ENCODE assay signal across 1 cellular context in the genomic region with DNA sequence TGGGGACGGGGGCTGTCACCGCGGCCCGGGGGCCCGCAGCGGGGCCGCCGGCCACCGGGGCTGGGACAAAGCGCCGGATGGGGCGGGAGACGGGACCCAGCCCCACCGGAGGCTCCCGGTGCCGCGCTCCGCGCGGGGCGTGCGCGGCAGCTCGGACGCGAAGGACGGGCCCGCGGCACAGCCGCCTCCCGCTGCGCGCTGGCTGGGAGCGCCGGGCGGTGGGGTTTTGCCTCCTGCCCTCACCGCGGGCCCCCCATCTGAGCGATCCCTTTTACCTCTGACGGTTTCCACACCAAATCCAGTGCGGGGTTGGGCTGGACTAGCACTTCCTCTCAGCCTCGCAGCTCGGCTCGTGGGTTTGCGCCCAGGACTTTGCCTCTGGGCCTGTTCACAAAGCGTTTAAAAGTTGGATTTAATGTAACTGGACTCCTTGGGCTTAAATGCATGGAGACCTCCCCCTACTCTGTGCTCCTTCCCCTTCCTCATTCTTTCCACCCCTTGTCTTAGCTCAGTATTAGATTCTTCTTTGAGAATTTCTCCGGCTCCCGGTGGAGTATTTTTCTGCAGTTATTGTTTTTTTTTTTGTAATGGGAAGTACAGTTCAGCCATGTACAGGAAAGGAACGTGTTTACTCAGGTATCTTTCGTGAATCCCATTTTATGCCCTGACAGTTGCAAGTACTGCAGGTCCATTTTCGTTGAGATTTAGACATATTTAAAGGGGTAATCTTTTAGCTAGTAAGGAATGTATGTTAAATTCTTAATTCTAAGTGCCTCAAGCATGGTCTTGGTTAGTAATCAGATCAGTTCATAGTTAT.
TF ChIP-seq lines count a peak whose summit lies in the region.

No MANE protein-coding gene starts in this region.

TF ChIP-seq in HEK293, 187 proteins besides CTCF, POLR2A, EP300 and RAD21 (continued from another document and continues in another):
- TF ChIP-seq ZNF596 (tag by site-specific recombination; IDR thresholded peaks at IDR 0.05), result no peak
- TF ChIP-seq SALL2 (tag by site-specific recombination; IDR thresholded peaks at IDR 0.05; ENCODE audit: borderline replicate concordance), result no peak
- TF ChIP-seq, protein P1, sequence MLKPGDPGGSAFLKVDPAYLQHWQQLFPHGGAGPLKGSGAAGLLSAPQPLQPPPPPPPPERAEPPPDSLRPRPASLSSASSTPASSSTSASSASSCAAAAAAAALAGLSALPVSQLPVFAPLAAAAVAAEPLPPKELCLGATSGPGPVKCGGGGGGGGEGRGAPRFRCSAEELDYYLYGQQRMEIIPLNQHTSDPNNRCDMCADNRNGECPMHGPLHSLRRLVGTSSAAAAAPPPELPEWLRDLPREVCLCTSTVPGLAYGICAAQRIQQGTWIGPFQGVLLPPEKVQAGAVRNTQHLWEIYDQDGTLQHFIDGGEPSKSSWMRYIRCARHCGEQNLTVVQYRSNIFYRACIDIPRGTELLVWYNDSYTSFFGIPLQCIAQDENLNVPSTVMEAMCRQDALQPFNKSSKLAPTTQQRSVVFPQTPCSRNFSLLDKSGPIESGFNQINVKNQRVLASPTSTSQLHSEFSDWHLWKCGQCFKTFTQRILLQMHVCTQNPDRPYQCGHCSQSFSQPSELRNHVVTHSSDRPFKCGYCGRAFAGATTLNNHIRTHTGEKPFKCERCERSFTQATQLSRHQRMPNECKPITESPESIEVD (tag by site-specific recombination; IDR thresholded peaks at IDR 0.05), result no peak
- TF ChIP-seq ZNF324 (tag by site-specific recombination; IDR thresholded peaks at IDR 0.05), result peak; percentile 31; the same call in 1 of the 2 replicates
- TF ChIP-seq, protein P2, sequence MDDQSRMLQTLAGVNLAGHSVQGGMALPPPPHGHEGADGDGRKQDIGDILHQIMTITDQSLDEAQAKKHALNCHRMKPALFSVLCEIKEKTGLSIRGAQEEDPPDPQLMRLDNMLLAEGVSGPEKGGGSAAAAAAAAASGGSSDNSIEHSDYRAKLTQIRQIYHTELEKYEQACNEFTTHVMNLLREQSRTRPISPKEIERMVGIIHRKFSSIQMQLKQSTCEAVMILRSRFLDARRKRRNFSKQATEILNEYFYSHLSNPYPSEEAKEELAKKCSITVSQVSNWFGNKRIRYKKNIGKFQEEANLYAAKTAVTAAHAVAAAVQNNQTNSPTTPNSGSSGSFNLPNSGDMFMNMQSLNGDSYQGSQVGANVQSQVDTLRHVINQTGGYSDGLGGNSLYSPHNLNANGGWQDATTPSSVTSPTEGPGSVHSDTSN (CRISPR knock-in tag; IDR thresholded peaks at IDR 0.05), result no peak
- no peak for TF ChIP-seq ZNF175 (tag by site-specific recombination; IDR thresholded peaks at IDR 0.05)
- TF ChIP-seq ZSCAN30 (tag by site-specific recombination; IDR thresholded peaks at IDR 0.05), result no peak
- no peak for TF ChIP-seq ZNF792 (tag by site-specific recombination; IDR thresholded peaks at IDR 0.05)
- 0 out of 2 replicates have a peak, but pooled peaks have one; percentile 17 for TF ChIP-seq ZNF2 (tag by site-specific recombination; IDR thresholded peaks at IDR 0.05)
- no peak for TF ChIP-seq YY2 (tag by site-specific recombination; IDR thresholded peaks at IDR 0.05)
- TF ChIP-seq, protein P3, sequence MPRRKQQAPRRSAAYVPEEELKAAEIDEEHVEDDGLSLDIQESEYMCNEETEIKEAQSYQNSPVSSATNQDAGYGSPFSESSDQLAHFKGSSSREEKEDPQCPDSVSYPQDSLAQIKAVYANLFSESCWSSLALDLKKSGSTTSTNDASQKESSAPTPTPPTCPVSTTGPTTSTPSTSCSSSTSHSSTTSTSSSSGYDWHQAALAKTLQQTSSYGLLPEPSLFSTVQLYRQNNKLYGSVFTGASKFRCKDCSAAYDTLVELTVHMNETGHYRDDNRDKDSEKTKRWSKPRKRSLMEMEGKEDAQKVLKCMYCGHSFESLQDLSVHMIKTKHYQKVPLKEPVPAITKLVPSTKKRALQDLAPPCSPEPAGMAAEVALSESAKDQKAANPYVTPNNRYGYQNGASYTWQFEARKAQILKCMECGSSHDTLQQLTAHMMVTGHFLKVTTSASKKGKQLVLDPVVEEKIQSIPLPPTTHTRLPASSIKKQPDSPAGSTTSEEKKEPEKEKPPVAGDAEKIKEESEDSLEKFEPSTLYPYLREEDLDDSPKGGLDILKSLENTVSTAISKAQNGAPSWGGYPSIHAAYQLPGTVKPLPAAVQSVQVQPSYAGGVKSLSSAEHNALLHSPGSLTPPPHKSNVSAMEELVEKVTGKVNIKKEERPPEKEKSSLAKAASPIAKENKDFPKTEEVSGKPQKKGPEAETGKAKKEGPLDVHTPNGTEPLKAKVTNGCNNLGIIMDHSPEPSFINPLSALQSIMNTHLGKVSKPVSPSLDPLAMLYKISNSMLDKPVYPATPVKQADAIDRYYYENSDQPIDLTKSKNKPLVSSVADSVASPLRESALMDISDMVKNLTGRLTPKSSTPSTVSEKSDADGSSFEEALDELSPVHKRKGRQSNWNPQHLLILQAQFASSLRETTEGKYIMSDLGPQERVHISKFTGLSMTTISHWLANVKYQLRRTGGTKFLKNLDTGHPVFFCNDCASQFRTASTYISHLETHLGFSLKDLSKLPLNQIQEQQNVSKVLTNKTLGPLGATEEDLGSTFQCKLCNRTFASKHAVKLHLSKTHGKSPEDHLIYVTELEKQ (tag by site-specific recombination; IDR thresholded peaks at IDR 0.05; ENCODE audit: borderline replicate concordance), result no peak
- TF ChIP-seq ZNF843 (tag by site-specific recombination; IDR thresholded peaks at IDR 0.05), result no peak
- no peak for TF ChIP-seq ZFP3 (tag by site-specific recombination; IDR thresholded peaks at IDR 0.05; ENCODE audit: low read depth)
- no peak for TF ChIP-seq KLF16 (tag by site-specific recombination; IDR thresholded peaks at IDR 0.05)
- TF ChIP-seq, protein P4, sequence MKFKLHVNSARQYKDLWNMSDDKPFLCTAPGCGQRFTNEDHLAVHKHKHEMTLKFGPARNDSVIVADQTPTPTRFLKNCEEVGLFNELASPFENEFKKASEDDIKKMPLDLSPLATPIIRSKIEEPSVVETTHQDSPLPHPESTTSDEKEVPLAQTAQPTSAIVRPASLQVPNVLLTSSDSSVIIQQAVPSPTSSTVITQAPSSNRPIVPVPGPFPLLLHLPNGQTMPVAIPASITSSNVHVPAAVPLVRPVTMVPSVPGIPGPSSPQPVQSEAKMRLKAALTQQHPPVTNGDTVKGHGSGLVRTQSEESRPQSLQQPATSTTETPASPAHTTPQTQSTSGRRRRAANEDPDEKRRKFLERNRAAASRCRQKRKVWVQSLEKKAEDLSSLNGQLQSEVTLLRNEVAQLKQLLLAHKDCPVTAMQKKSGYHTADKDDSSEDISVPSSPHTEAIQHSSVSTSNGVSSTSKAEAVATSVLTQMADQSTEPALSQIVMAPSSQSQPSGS (tag by site-specific recombination; IDR thresholded peaks at IDR 0.05; ENCODE audit: low read depth), result no peak
- TF ChIP-seq ZNF544 (tag by site-specific recombination; IDR thresholded peaks at IDR 0.05), result no peak
- TF ChIP-seq ZNF521 (tag by site-specific recombination; IDR thresholded peaks at IDR 0.05), result no peak
- peak; percentile 15; the same call in 1 of the 2 replicates for TF ChIP-seq ZNF660 (tag by site-specific recombination; IDR thresholded peaks at IDR 0.05)
- TF ChIP-seq, protein P5, sequence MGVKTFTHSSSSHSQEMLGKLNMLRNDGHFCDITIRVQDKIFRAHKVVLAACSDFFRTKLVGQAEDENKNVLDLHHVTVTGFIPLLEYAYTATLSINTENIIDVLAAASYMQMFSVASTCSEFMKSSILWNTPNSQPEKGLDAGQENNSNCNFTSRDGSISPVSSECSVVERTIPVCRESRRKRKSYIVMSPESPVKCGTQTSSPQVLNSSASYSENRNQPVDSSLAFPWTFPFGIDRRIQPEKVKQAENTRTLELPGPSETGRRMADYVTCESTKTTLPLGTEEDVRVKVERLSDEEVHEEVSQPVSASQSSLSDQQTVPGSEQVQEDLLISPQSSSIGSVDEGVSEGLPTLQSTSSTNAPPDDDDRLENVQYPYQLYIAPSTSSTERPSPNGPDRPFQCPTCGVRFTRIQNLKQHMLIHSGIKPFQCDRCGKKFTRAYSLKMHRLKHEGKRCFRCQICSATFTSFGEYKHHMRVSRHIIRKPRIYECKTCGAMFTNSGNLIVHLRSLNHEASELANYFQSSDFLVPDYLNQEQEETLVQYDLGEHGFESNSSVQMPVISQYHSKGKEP (tag by site-specific recombination; IDR thresholded peaks at IDR 0.05), result no peak
- TF ChIP-seq FEZF1 (tag by site-specific recombination; IDR thresholded peaks at IDR 0.05), result no peak
- no peak for TF ChIP-seq ZNF558 (tag by site-specific recombination; IDR thresholded peaks at IDR 0.05)
- no peak for TF ChIP-seq ZNF214 (tag by site-specific recombination; IDR thresholded peaks at IDR 0.05; ENCODE audit: borderline replicate concordance)
- TF ChIP-seq ZNF785 (tag by site-specific recombination; IDR thresholded peaks at IDR 0.05), result no peak
- TF ChIP-seq ZNF776 (tag by site-specific recombination; IDR thresholded peaks at IDR 0.05; ENCODE audit: borderline replicate concordance), result no peak
- TF ChIP-seq ZNF707 (tag by site-specific recombination; IDR thresholded peaks at IDR 0.05), result no peak
- no peak for TF ChIP-seq KLF8 (tag by site-specific recombination; IDR thresholded peaks at IDR 0.05)
- no peak for TF ChIP-seq ZNF391 (tag by site-specific recombination; IDR thresholded peaks at IDR 0.05; ENCODE audit: borderline replicate concordance, low read depth)
- TF ChIP-seq ZNF274 (IDR thresholded peaks at IDR 0.05; ENCODE audit: low read length), result no peak
- no peak for TF ChIP-seq ZNF274 (tag by site-specific recombination; IDR thresholded peaks at IDR 0.05; ENCODE audit: borderline replicate concordance)
- no peak for TF ChIP-seq MEIS1 (CRISPR knock-in tag; IDR thresholded peaks at IDR 0.05; ENCODE audit: borderline replicate concordance)
- TF ChIP-seq, protein P6, sequence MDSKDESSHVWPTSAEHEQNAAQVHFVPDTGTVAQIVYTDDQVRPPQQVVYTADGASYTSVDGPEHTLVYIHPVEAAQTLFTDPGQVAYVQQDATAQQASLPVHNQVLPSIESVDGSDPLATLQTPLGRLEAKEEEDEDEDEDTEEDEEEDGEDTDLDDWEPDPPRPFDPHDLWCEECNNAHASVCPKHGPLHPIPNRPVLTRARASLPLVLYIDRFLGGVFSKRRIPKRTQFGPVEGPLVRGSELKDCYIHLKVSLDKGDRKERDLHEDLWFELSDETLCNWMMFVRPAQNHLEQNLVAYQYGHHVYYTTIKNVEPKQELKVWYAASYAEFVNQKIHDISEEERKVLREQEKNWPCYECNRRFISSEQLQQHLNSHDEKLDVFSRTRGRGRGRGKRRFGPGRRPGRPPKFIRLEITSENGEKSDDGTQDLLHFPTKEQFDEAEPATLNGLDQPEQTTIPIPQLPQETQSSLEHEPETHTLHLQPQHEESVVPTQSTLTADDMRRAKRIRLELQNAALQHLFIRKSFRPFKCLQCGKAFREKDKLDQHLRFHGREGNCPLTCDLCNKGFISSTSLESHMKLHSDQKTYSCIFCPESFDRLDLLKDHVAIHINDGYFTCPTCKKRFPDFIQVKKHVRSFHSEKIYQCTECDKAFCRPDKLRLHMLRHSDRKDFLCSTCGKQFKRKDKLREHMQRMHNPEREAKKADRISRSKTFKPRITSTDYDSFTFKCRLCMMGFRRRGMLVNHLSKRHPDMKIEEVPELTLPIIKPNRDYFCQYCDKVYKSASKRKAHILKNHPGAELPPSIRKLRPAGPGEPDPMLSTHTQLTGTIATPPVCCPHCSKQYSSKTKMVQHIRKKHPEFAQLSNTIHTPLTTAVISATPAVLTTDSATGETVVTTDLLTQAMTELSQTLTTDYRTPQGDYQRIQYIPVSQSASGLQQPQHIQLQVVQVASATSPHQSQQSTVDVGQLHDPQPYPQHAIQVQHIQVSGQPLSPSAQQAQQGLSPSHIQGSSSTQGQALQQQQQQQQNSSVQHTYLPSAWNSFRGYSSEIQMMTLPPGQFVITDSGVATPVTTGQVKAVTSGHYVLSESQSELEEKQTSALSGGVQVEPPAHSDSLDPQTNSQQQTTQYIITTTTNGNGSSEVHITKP (tag by site-specific recombination; IDR thresholded peaks at IDR 0.05), result peak; percentile 97
- no peak for TF ChIP-seq ZNF266 (tag by site-specific recombination; IDR thresholded peaks at IDR 0.05; ENCODE audit: low read depth)
- TF ChIP-seq ZNF677 (tag by site-specific recombination; IDR thresholded peaks at IDR 0.05), result 0 out of 2 replicates have a peak, but pooled peaks have one; percentile 38
- no peak for TF ChIP-seq ZNF155 (tag by site-specific recombination; IDR thresholded peaks at IDR 0.05)
- TF ChIP-seq, protein P7, sequence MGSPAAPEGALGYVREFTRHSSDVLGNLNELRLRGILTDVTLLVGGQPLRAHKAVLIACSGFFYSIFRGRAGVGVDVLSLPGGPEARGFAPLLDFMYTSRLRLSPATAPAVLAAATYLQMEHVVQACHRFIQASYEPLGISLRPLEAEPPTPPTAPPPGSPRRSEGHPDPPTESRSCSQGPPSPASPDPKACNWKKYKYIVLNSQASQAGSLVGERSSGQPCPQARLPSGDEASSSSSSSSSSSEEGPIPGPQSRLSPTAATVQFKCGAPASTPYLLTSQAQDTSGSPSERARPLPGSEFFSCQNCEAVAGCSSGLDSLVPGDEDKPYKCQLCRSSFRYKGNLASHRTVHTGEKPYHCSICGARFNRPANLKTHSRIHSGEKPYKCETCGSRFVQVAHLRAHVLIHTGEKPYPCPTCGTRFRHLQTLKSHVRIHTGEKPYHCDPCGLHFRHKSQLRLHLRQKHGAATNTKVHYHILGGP (tag by site-specific recombination; IDR thresholded peaks at IDR 0.05), result no peak
- no peak for TF ChIP-seq ZNF121 (tag by site-specific recombination; IDR thresholded peaks at IDR 0.05)
- TF ChIP-seq SCRT2 (tag by site-specific recombination; IDR thresholded peaks at IDR 0.05), result no peak
- TF ChIP-seq ZBTB1 (tag by site-specific recombination; IDR thresholded peaks at IDR 0.05), result no peak
- TF ChIP-seq, protein P8, sequence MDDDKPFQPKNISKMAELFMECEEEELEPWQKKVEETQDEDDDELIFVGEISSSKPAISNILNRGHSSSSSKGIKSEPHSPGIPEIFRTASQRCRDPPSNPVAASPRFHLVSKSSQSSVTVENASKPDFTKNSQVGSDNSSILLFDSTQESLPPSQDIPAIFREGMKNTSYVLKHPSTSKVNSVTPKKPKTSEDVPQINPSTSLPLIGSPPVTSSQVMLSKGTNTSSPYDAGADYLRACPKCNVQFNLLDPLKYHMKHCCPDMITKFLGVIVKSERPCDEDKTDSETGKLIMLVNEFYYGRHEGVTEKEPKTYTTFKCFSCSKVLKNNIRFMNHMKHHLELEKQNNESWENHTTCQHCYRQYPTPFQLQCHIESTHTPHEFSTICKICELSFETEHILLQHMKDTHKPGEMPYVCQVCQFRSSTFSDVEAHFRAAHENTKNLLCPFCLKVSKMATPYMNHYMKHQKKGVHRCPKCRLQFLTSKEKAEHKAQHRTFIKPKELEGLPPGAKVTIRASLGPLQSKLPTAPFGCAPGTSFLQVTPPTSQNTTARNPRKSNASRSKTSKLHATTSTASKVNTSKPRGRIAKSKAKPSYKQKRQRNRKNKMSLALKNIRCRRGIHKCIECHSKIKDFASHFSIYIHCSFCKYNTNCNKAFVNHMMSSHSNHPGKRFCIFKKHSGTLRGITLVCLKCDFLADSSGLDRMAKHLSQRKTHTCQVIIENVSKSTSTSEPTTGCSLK (tag by site-specific recombination; IDR thresholded peaks at IDR 0.05), result no peak
